In the genomic region with DNA sequence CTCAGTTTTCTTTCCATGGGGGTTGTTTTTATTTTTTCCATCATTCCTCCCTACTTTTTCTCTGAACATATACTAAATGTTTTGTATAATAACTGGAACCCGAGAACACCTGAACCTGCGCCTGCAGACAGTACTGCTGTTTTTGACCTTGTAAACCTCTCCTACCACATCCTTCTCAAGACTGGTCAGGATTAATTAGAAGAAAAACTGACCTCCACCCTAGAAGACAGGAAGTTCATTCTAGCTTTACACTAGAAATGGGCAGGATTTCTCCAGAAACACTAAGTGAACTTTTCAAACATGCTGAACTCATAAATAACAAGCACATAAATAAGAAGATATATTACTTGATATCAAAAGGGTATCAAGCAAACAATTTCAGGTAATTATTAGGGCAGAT, we compare ENCODE assay signal across 10 cellular contexts. TPM values are rescaled to one million over a fixed set of nuclear protein-coding genes. Genes with fewer than 3 reads are reported as not detected.
DNase-seq lines count a peak whose midpoint lies in the region; ATAC-seq and TF ChIP-seq lines count a peak whose summit lies in the region.
"Had no signal": no experiment of that assay in that cellular context is flagged by ENCODE, and none has a peak within 500 bp of the region (broad histone marks: within the 10 kb centered on the region; RNA-seq: fewer than 3 reads in every experiment).

No MANE protein-coding gene starts in this region.

- peak overlapping the region; percentile 94 for H3K4me3 Mint-ChIP-seq in activated CD4-positive, alpha-beta T cell treated with anti-CD3 and anti-CD28 coated beads, Interleukin-2, amount 10 ng/mL, durations not matched to agents 7 days and 5 days
- H3K4me3 Mint-ChIP-seq in WTC11 = no peak overlapping the region

- DNase-seq in activated CD4-positive, alpha-beta T cell treated with anti-CD3 and anti-CD28 coated beads, Interleukin-2, amount 10 ng/mL, durations not matched to agents 7 days and 5 days = no peak
- no peak for DNase-seq in activated CD4-positive, alpha-beta T cell treated with anti-CD3 and anti-CD28 coated beads for 4 hours
- DNase-seq in OCI-LY7 (ENCODE audit: low spot score) (peak; percentile 60), choroid plexus epithelial cell (ENCODE audit: low read depth) (no peak), WTC11 (ENCODE audit: low spot score) (no peak), RWPE1 (ENCODE audit: low spot score) (no peak), OCI-M2 (lab: John Stamatoyannopoulos, UW; ENCODE audit: unreplicated experiment) (no peak)

- H3K4me1 ChIP-seq in OCI-LY7 (ENCODE audit: insufficient read depth, low read length, poor library complexity, severe bottlenecking) (peaks cover 73% of the 10 kb centered on the region), parathyroid adenoma (peaks cover 4% of the 10 kb centered on the region)

- H3K9me3 ChIP-seq in OCI-LY7 (ENCODE audit: low read length) (0 out of 2 replicates have a peak, but pooled peaks cover 4% of the 10 kb centered on the region), parathyroid adenoma (ENCODE audit: control insufficient read depth, low read length) (no peaks in the 10 kb centered on the region)
- H3K9me3 ChIP-seq: HAP-1 had no signal

- peaks cover 41% of the 10 kb centered on the region for H3K79me2 ChIP-seq in OCI-LY7 (ENCODE audit: insufficient read depth, low read depth, low read length)
- no peaks in the 10 kb centered on the region for H3K79me2 ChIP-seq in parathyroid adenoma

- TF ChIP-seq CTCF in OCI-LY7 (conservative IDR thresholded peaks at IDR 0.05; ENCODE audit: low read length) (no peak), choroid plexus epithelial cell (conservative IDR thresholded peaks at IDR 0.05; ENCODE audit: low read depth, low read length) (no peak), parathyroid adenoma (IDR thresholded peaks at IDR 0.05) (no peak), WTC11 (IDR thresholded peaks at IDR 0.05) (no peak), RWPE1 (conservative IDR thresholded peaks at IDR 0.05; ENCODE audit: low read depth) (no peak)

- H3K9me2 ChIP-seq in OCI-LY7 (ENCODE audit: insufficient read depth, low read length) = no peaks in the 10 kb centered on the region

- CTCF ChIA-PET in activated CD4-positive, alpha-beta T cell treated with anti-CD3 and anti-CD28 coated beads, Interleukin-2, amount 10 ng/mL, durations not matched to agents 7 days and 5 days (lab: Charles Lee) = interaction anchor here (1.2 to 2.1 kb wide), 4 partner anchors 9 to 158 kb away, joined by 3 to 10 read pairs (median 4); no protein-coding TSS in a partner anchor
- CTCF ChIA-PET in OCI-LY7 (lab: Charles Lee; ENCODE audit: unreplicated experiment) (no interaction called here), WTC11 (lab: Charles Lee) (interaction anchor here (1.5 to 3.4 kb wide), 2 partner anchors 12 to 19 kb away, joined by 6 to 10 read pairs; no protein-coding TSS in a partner anchor), RWPE1 (lab: Yijun Ruan, JAX) (no interaction called here)

- POLR2A ChIA-PET in activated CD4-positive, alpha-beta T cell treated with anti-CD3 and anti-CD28 coated beads, Interleukin-2, amount 10 ng/mL, durations not matched to agents 7 days and 5 days (lab: Charles Lee) = no interaction called here
- POLR2A ChIA-PET in OCI-LY7 (lab: Charles Lee) (interaction anchor here (0.7 to 3.1 kb wide), 7 partner anchors 12 to 159 kb away, joined by 3 to 9 read pairs (median 4); partner anchors contain the start of gene KLHL7), WTC11 (lab: Charles Lee) (no interaction called here), RWPE1 (lab: Yijun Ruan, JAX; ENCODE audit: low non-redundant PET) (no interaction called here)

- peaks cover 25% of the 10 kb centered on the region for H4K20me1 ChIP-seq in OCI-LY7 (ENCODE audit: insufficient read depth, low read length)

- no peaks in the 10 kb centered on the region for H3K27me3 ChIP-seq in parathyroid adenoma (ENCODE audit: control insufficient read depth, insufficient read depth, low read length)

- H3K4me3 ChIP-seq in OCI-LY7 (ENCODE audit: low read depth, low read length, poor library complexity, severe bottlenecking) (peak overlapping the region; percentile 54), choroid plexus epithelial cell (ENCODE audit: low read depth, low read length) (peak overlapping the region; percentile 36), parathyroid adenoma (ENCODE audit: low read depth, low read length) (no peak overlapping the region)

- H3K4me1 Mint-ChIP-seq in activated CD4-positive, alpha-beta T cell treated with anti-CD3 and anti-CD28 coated beads, Interleukin-2, amount 10 ng/mL, durations not matched to agents 7 days and 5 days = peaks cover 38% of the 10 kb centered on the region
- peaks cover 20% of the 10 kb centered on the region for H3K4me1 Mint-ChIP-seq in WTC11

- H3K36me3 ChIP-seq in OCI-LY7 (ENCODE audit: insufficient read depth, low read length) = peaks cover 16% of the 10 kb centered on the region; the same call in 1 of the 2 replicates
- H3K36me3 ChIP-seq in parathyroid adenoma (ENCODE audit: control insufficient read depth, insufficient read depth, low read length) = no peaks in the 10 kb centered on the region
- H3K36me3 ChIP-seq: HAP-1 had no signal

- intact Hi-C loops in OCI-LY7 (cut with micrococcal nuclease; ENCODE audit: unreplicated experiment) = loop anchor here (1.0 to 10.0 kb wide), 9 partner anchors 24 to 1070 kb away; partner anchors contain the start of genes CDCA7L, IGF2BP3, RAPGEF5 and TOMM7

- peak overlapping the region; percentile 95 for H2AFZ ChIP-seq in OCI-LY7 (ENCODE audit: low read length)
- peak overlapping the region; percentile 90 for H2AFZ ChIP-seq in parathyroid adenoma

- no peak for ATAC-seq in WTC11

- peak overlapping the region; percentile 84 for H3K27ac ChIP-seq in OCI-LY7 (ENCODE audit: low read depth, low read length, poor library complexity, severe bottlenecking)
- H3K27ac ChIP-seq in parathyroid adenoma = no peak overlapping the region
- H3K27ac ChIP-seq in RWPE1 = no peak overlapping the region

- BruUV-seq in OCI-LY7 (replicated peaks; lab: Mats Ljungman, UMichigan) = TSS peak; percentile 94

- H3K9me3 Mint-ChIP-seq in activated CD4-positive, alpha-beta T cell treated with anti-CD3 and anti-CD28 coated beads, Interleukin-2, amount 10 ng/mL, durations not matched to agents 7 days and 5 days = peaks cover 7% of the 10 kb centered on the region
- H3K9me3 Mint-ChIP-seq in WTC11 = no peaks in the 10 kb centered on the region

- H3K27ac Mint-ChIP-seq in activated CD4-positive, alpha-beta T cell treated with anti-CD3 and anti-CD28 coated beads, Interleukin-2, amount 10 ng/mL, durations not matched to agents 7 days and 5 days = peak overlapping the region; percentile 96
- H3K27ac Mint-ChIP-seq in WTC11 = no peak overlapping the region

- no peak overlapping the region for H3K9ac ChIP-seq in parathyroid adenoma

- peaks cover 15% of the 10 kb centered on the region for H3K36me3 Mint-ChIP-seq in activated CD4-positive, alpha-beta T cell treated with anti-CD3 and anti-CD28 coated beads, Interleukin-2, amount 10 ng/mL, durations not matched to agents 7 days and 5 days (ENCODE audit: low read depth)
- H3K36me3 Mint-ChIP-seq in WTC11 = no peaks in the 10 kb centered on the region
- H3K36me3 Mint-ChIP-seq: activated naive CD4-positive, alpha-beta T cell treated with anti-CD3 and anti-CD28 coated beads, Interleukin-2, amount 50 U/mL, for 72 hours had no signal

- H3K4me2 ChIP-seq in OCI-LY7 (ENCODE audit: low read length) (peak overlapping the region; percentile 76), parathyroid adenoma (ENCODE audit: low read length) (no peak overlapping the region)

- H3K27me3 Mint-ChIP-seq in activated CD4-positive, alpha-beta T cell treated with anti-CD3 and anti-CD28 coated beads, Interleukin-2, amount 10 ng/mL, durations not matched to agents 7 days and 5 days = no peaks in the 10 kb centered on the region
- H3K27me3 Mint-ChIP-seq in WTC11 (ENCODE audit: low read depth) = no peaks in the 10 kb centered on the region

TF ChIP-seq in WTC11, 78 proteins besides CTCF, POLR2A, EP300 and RAD21:
- TF ChIP-seq FOXP1 (CRISPR knock-in tag; IDR thresholded peaks at IDR 0.05; ENCODE audit: borderline replicate concordance) (no peak), HMGXB4 (CRISPR knock-in tag; IDR thresholded peaks at IDR 0.05) (no peak)
- TF ChIP-seq, protein P1, sequence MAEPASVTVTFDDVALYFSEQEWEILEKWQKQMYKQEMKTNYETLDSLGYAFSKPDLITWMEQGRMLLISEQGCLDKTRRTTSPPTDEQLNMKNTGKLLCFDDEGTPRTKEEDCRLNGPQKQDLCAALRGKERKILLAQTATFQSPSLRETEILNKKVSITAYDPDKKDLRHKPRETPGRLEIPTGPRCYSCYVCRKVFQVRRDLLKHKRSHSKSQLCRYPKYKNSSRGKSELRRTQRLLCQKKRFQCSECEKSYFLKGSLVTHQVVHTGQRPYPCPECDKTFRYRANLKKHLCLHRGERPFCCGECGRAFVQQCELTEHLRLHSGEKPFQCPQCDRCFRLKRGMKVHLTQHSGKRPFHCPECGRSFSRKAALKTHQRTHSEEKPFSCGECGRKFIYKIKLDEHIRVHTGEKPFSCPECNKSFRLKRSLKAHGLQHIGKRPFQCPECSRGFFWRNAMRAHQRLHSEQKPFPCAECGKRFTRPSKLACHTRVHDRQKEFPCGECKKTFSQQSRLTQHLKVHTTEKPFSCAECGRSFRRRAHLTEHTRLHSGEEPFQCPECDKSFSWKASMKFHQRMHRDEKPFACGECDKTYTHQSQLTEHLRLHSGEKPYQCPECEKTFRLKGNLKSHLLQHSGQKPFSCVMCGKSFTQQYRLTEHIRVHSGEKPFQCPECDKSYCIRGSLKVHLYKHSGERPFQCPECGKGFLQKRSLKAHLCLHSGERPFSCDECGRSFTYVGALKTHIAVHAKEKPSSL (CRISPR knock-in tag; conservative IDR thresholded peaks at IDR 0.05) = no peak

RNA-seq across cellular contexts. Expression of gene HYCC1, which starts 0.8 kb away (rescaled TPM):
- 10 to 100 TPM; 47.2 to 54.2 TPM for total RNA-seq in activated CD4-positive, alpha-beta T cell treated with anti-CD3 and anti-CD28 coated beads, Interleukin-2, amount 10 ng/mL, durations not matched to agents 7 days and 5 days
- 43.3 and 69.9 TPM in 2 replicates for total RNA-seq in OCI-LY7 (2014; rRNA removed; shearing (Covaris generic))
- total RNA-seq in OCI-LY7 (2022) (157 and 171 TPM in 2 replicates), WTC11 (2021) (114 to 125 TPM (median 116 TPM) in 3 replicates)

Comparison
In these comparisons a context has a peak if more than half of its experiments do, and no peak if none do; other contexts are left out.
1. CTCF ChIA-PET loops: an anchor here in activated CD4-positive, alpha-beta T cell treated with anti-CD3 and anti-CD28 coated beads, Interleukin-2, amount 10 ng/mL, durations not matched to agents 7 days and 5 days (1.2 to 2.1 kb wide) and WTC11 (1.5 to 3.4 kb wide); none called in OCI-LY7 and RWPE1.